ENCODE assay signal across 8 cellular contexts in the genomic region with DNA sequence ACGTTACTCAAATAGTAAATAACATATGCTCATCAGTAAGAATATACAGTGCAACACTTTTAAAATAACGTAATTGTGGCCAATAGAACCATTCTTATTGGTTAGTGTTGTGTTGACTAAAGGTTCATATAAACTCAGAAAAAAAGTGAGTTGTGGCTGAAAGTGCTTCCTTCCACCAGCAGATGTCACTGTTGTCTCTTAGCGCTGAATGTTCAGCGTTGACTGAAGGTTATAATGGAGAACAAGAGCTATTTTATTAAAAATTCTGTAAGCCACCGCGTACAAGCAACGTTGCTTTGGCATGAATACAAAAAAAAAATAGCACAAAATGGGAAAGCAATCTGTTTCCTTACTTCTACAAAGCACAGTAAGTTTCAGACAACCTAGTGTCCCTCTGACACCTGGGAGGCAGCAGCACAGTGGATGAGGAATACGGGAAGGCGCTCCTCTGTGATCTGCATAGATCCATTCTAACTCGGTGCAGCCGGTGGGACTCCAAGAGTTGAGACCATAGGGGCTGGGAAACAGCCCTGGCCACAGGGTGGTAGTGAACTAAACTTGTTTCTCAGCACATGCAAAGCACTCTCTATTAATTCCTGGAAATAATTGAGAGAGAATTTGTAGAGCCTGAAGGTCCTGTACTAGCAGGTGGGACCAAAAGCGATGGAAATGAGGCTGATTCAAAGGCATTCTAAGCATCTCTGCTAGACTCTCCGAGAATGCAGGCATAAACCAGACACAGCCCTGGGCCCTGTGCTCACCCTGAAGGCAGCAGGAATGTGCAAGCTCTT. TPM values are rescaled to one million over a fixed set of nuclear protein-coding genes. Genes with fewer than 3 reads are reported as not detected.
DNase-seq lines count a peak whose midpoint lies in the region; ATAC-seq and TF ChIP-seq lines count a peak whose summit lies in the region.

No MANE protein-coding gene starts in this region.

- no peaks in the 10 kb centered on the region for H3K36me3 ChIP-seq in liver (ENCODE audit: control insufficient read depth in 4 of 4, insufficient read depth in 3 of 4, low read depth in 1 of 4, low read length in 3 of 4)
- no peaks in the 10 kb centered on the region for H3K36me3 ChIP-seq in thoracic aorta

- H3K4me1 ChIP-seq in liver (ENCODE audit: control insufficient read depth in 4 of 4, insufficient read depth in 4 of 4, low read length in 3 of 4), result peaks cover 0 to 3% (median 0%) of the 10 kb centered on the region in 4 donors
- peaks cover 0 to 4% of the 10 kb centered on the region in 2 donors for H3K4me1 ChIP-seq in thoracic aorta (ENCODE audit: control insufficient read depth in 1 of 2, low read depth in 2 of 2)

- peaks cover 0 to 11% (median 0%) of the 10 kb centered on the region in 4 donors for H3K27me3 ChIP-seq in liver (ENCODE audit: control insufficient read depth in 4 of 4, insufficient read depth in 4 of 4, low read length in 3 of 4)
- no peaks in the 10 kb centered on the region for H3K27me3 ChIP-seq in thoracic aorta (replicated peaks; ENCODE audit: insufficient read depth)

- no peak for TF ChIP-seq EP300 in Ishikawa (IDR thresholded peaks at IDR 0.05; ENCODE audit: borderline replicate concordance)

- H3K4me3 ChIP-seq in liver (ENCODE audit: low read depth in 1 of 3, low read length in 3 of 3), result no peak overlapping the region
- H3K4me3 ChIP-seq in thoracic aorta, result peak overlapping the region; percentile 4

- peak; percentile 93 for ATAC-seq in GM21619 (IDR thresholded peaks at IDR 0.05; ENCODE audit: unreplicated experiment)
- ATAC-seq in thoracic aorta (ENCODE audit: insufficient number of reproducible peaks, low FRiP score, low read depth), result no peak

- H3K9ac ChIP-seq in liver (ENCODE audit: low read depth in 1 of 2, low read length in 2 of 2), result no peak overlapping the region

- H3K27ac ChIP-seq in liver (ENCODE audit: low read depth in 1 of 2, low read length in 2 of 2) (no peak overlapping the region), thoracic aorta (no peak overlapping the region)

- peak; percentile 67 for TF ChIP-seq RAD21 in Ishikawa (IDR thresholded peaks at IDR 0.05; ENCODE audit: low read depth)
- TF ChIP-seq RAD21 in liver (IDR thresholded peaks at IDR 0.05), result peak; percentile 85 to 89

- peak; percentile 88 for TF ChIP-seq CTCF in liver (IDR thresholded peaks at IDR 0.05; ENCODE audit: low read depth, low read length, missing input control)
- peak; percentile 92 for TF ChIP-seq CTCF in thoracic aorta (IDR thresholded peaks at IDR 0.05)

- H3K9me3 ChIP-seq in liver (ENCODE audit: control insufficient read depth in 4 of 4, low read length in 3 of 4), result no peaks in the 10 kb centered on the region
- H3K9me3 ChIP-seq in thoracic aorta, result no peaks in the 10 kb centered on the region

- 19% methylated on average over 13 of the region's 13 CpGs for WGBS in liver

- DNase-seq in activated CD8-positive, alpha-beta memory T cell treated with anti-CD3 and anti-CD28 coated beads, Interleukin-2, amount 50 U/mL, for 4 hours, result peak; percentile 19
- DNase-seq in activated CD8-positive, alpha-beta memory T cell treated with anti-CD3 and anti-CD28 coated beads, Interleukin-2, amount 50 U/mL, for 48 hours, result no peak
- DNase-seq in SHP77 (lab: John Stamatoyannopoulos, UW) (peak; percentile 81 to 87), dedifferentiated amniotic fluid mesenchymal stem cell (ENCODE audit: extremely low spot score) (peak; percentile 73), thoracic aorta (ENCODE audit: low spot score) (no peak)

TF ChIP-seq in Ishikawa, 13 proteins besides CTCF, POLR2A, EP300 and RAD21 (continues in another document):
- TF ChIP-seq, protein P1, sequence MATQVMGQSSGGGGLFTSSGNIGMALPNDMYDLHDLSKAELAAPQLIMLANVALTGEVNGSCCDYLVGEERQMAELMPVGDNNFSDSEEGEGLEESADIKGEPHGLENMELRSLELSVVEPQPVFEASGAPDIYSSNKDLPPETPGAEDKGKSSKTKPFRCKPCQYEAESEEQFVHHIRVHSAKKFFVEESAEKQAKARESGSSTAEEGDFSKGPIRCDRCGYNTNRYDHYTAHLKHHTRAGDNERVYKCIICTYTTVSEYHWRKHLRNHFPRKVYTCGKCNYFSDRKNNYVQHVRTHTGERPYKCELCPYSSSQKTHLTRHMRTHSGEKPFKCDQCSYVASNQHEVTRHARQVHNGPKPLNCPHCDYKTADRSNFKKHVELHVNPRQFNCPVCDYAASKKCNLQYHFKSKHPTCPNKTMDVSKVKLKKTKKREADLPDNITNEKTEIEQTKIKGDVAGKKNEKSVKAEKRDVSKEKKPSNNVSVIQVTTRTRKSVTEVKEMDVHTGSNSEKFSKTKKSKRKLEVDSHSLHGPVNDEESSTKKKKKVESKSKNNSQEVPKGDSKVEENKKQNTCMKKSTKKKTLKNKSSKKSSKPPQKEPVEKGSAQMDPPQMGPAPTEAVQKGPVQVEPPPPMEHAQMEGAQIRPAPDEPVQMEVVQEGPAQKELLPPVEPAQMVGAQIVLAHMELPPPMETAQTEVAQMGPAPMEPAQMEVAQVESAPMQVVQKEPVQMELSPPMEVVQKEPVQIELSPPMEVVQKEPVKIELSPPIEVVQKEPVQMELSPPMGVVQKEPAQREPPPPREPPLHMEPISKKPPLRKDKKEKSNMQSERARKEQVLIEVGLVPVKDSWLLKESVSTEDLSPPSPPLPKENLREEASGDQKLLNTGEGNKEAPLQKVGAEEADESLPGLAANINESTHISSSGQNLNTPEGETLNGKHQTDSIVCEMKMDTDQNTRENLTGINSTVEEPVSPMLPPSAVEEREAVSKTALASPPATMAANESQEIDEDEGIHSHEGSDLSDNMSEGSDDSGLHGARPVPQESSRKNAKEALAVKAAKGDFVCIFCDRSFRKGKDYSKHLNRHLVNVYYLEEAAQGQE (IDR thresholded peaks at IDR 0.05; ENCODE audit: low read depth), result no peak
- TF ChIP-seq, protein P2, sequence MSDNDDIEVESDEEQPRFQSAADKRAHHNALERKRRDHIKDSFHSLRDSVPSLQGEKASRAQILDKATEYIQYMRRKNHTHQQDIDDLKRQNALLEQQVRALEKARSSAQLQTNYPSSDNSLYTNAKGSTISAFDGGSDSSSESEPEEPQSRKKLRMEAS (IDR thresholded peaks at IDR 0.05), result no peak
- TF ChIP-seq YY1 (IDR thresholded peaks at IDR 0.05; ENCODE audit: low read depth), result no peak
- TF ChIP-seq CREB1 (IDR thresholded peaks at IDR 0.05; ENCODE audit: low read depth), result no peak
- no peak for TF ChIP-seq ZBTB7A (IDR thresholded peaks at IDR 0.05; ENCODE audit: low read depth)
- TF ChIP-seq CEBPB (IDR thresholded peaks at IDR 0.05), result no peak
- no peak for TF ChIP-seq TEAD4 (IDR thresholded peaks at IDR 0.05)
- TF ChIP-seq TAF1 (IDR thresholded peaks at IDR 0.05; ENCODE audit: low read depth), result no peak
- TF ChIP-seq TCF12 (IDR thresholded peaks at IDR 0.05; ENCODE audit: low read depth), result no peak
- no peak for TF ChIP-seq NFIC (IDR thresholded peaks at IDR 0.05)
- TF ChIP-seq EGR1 (IDR thresholded peaks at IDR 0.05), result no peak

TF ChIP-seq in liver, 16 proteins besides CTCF, POLR2A, EP300 and RAD21:
- TF ChIP-seq GABPA (IDR thresholded peaks at IDR 0.05 in 1 of 2, conservative IDR thresholded peaks at IDR 0.05 in 1 of 2), result no peak
- TF ChIP-seq JUND (IDR thresholded peaks at IDR 0.05), result no peak
- no peak for TF ChIP-seq TAF1 (conservative IDR thresholded peaks at IDR 0.05)
- TF ChIP-seq, protein P2 (IDR thresholded peaks at IDR 0.05), result no peak
- TF ChIP-seq HNF4A (conservative IDR thresholded peaks at IDR 0.05), result no peak
- no peak for TF ChIP-seq FOXA2 (IDR thresholded peaks at IDR 0.05)
- TF ChIP-seq SP1 (IDR thresholded peaks at IDR 0.05), result no peak
- no peak for TF ChIP-seq FOXA1 (IDR thresholded peaks at IDR 0.05)
- TF ChIP-seq, protein P3, sequence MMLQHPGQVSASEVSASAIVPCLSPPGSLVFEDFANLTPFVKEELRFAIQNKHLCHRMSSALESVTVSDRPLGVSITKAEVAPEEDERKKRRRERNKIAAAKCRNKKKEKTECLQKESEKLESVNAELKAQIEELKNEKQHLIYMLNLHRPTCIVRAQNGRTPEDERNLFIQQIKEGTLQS (IDR thresholded peaks at IDR 0.05), result no peak
- TF ChIP-seq RXRA (IDR thresholded peaks at IDR 0.05), result no peak

RNA-seq across cellular contexts. Expression of a gene that starts 23.9 kb away (rescaled TPM):
- total RNA-seq in liver (not detected), thoracic aorta (not detected)
- polyA plus RNA-seq in liver, result not detected

Comparison
In these comparisons a context has a peak if more than half of its experiments do, and no peak if none do; other contexts are left out.
1. DNase-seq: peak in activated CD8-positive, alpha-beta memory T cell treated with anti-CD3 and anti-CD28 coated beads, Interleukin-2, amount 50 U/mL, for 4 hours (single experiment), SHP77 (2 of 2) and dedifferentiated amniotic fluid mesenchymal stem cell (single experiment); none in activated CD8-positive, alpha-beta memory T cell treated with anti-CD3 and anti-CD28 coated beads, Interleukin-2, amount 50 U/mL, for 48 hours (single experiment) and thoracic aorta (single experiment).